In the genomic region with DNA sequence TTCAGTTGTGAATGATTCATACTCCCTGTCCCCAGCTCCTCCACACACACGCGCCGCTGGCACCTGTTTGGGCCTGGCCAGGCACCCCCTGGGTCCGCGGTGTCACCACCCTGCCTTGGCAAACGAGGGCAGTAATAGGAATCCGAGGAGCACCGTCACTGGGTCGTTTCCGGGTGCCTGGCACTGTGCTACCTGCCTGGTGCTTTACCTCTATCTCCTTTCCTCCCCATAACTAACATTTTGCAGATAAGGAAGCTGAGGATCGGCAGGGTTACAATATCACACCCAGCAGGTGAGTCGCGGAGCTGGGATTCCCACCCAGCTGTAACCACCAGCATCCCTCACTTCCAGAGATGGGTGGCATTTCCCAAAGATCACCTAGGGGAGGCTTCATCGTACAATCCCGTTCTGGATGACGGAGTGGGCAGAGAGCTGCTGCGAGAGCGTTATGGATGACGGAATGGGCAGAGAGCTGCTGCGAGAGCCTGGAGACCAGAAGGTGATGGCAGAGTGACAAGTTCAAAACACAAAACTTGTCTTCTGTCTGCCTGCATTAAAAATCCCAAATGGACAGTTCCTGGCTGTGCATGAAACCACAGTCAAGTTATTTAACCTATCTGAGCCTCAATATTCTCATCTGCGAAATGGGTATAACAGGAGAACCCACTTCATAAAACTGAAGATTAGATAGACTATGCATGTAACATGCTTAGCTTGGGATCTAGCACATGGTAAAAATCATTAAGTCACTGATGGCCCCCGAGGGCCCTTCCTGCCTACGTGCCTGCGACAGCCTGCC, we compare ENCODE assay signal across 8 cellular contexts. TPM values are rescaled to one million over a fixed set of nuclear protein-coding genes. Genes with fewer than 3 reads are reported as not detected.
DNase-seq lines count a peak whose midpoint lies in the region; ATAC-seq and TF ChIP-seq lines count a peak whose summit lies in the region.

No MANE protein-coding gene starts in this region.

- H3K4me3 ChIP-seq in heart right ventricle (peak overlapping the region; percentile 67 to 95 (median 84)), muscle layer of colon (ENCODE audit: low read depth in 1 of 2, low read length in 2 of 2) (peak overlapping the region; percentile 52 to 79), uterus (peak overlapping the region; percentile 55 to 95)

- DNase-seq in heart right ventricle (no peak), Right ventricle myocardium superior (no peak), caudate nucleus (lab: John Stamatoyannopoulos, UW) (peak in 4 of 61 donors; percentile 38 to 61 (median 48)), uterus (no peak), cerebellar cortex (ENCODE audit: low spot score) (no peak), NOMO-1 treated with dmso at 0.1 percent for 144 hours (lab: John Stamatoyannopoulos, UW; ENCODE audit: unreplicated experiment) (no peak)

- ATAC-seq in heart right ventricle (no peak), Right ventricle myocardium superior (ENCODE audit: poor library complexity) (no peak), HG02588 (IDR thresholded peaks at IDR 0.05; ENCODE audit: unreplicated experiment) (no peak)

- intact Hi-C loops in heart right ventricle (cut with DNase I) (loop anchor here in 8 of 10 donors (2.0 to 10.0 kb wide), 5 partner anchors 49 to 61 kb away; no protein-coding TSS in a partner anchor), Right ventricle myocardium superior (cut with DNase I) (no loop called here), uterus (cut with DNase I; ENCODE audit: low total_unique reads) (no loop called here)

- 42 to 46% methylated on average over 24 of the region's 24 CpGs for WGBS in heart right ventricle, 2 donors

- H3K4me1 ChIP-seq in heart right ventricle (peaks cover 3 to 19% (median 17%) of the 10 kb centered on the region in 9 donors), muscle layer of colon (ENCODE audit: insufficient read depth, low read length) (peaks cover 15% of the 10 kb centered on the region), uterus (peaks cover 0 to 5% of the 10 kb centered on the region in 2 donors)

- H3K27ac ChIP-seq in heart right ventricle: peak overlapping the region in 9 of 10 donors; percentile 87 to 97 (median 95)
- peak overlapping the region; percentile 48 for H3K27ac ChIP-seq in caudate nucleus (ENCODE audit: low read depth, low read length)
- H3K27ac ChIP-seq in muscle layer of colon (ENCODE audit: low read depth, low read length): peak overlapping the region; percentile 92
- H3K27ac ChIP-seq in uterus: peak overlapping the region; percentile 79 to 94

- peaks cover 0 to 70% (median 18%) of the 10 kb centered on the region in 7 donors for H3K27me3 ChIP-seq in heart right ventricle
- H3K27me3 ChIP-seq in muscle layer of colon (ENCODE audit: control insufficient read depth in 1 of 2, insufficient read depth in 2 of 2, low read length in 2 of 2): no peaks in the 10 kb centered on the region
- H3K27me3 ChIP-seq in uterus: no peaks in the 10 kb centered on the region

- peak overlapping the region; percentile 1 for H3K9ac ChIP-seq in muscle layer of colon (ENCODE audit: low read length)

- H3K9me3 ChIP-seq in heart right ventricle: no peaks in the 10 kb centered on the region
- H3K9me3 ChIP-seq in muscle layer of colon (ENCODE audit: low read length): no peaks in the 10 kb centered on the region
- no peaks in the 10 kb centered on the region for H3K9me3 ChIP-seq in uterus

- TF ChIP-seq CTCF in heart right ventricle (IDR thresholded peaks at IDR 0.05): no peak
- TF ChIP-seq CTCF in uterus (IDR thresholded peaks at IDR 0.05): no peak

- H3K36me3 ChIP-seq in heart right ventricle (no peaks in the 10 kb centered on the region), muscle layer of colon (ENCODE audit: insufficient read depth, low read length) (no peaks in the 10 kb centered on the region), uterus (no peaks in the 10 kb centered on the region)

- no peak for TF ChIP-seq POLR2A in uterus (IDR thresholded peaks at IDR 0.05)

RNA-seq across cellular contexts. Expression of gene HSPA12A, which starts 1.1 kb away (rescaled TPM):
- 10 to 100 TPM in 6 of 10 donors, 1 to 10 TPM in 4; 9.1 to 18.1 (median 10.7) TPM for total RNA-seq in heart right ventricle
- 1 to 10 TPM; 5.1 to 7.2 TPM for polyA plus RNA-seq in heart right ventricle
- total RNA-seq in Right ventricle myocardium superior: 15.9 TPM
- 10 to 100 TPM in 2 of 4 donors, 1 to 10 TPM in 2; 4.9 to 32.0 (median 16.0) TPM for total RNA-seq in uterus

Comparison
In these comparisons a context has a peak if more than half of its experiments do, and no peak if none do; other contexts are left out.
1. intact Hi-C loops: an anchor here in heart right ventricle (2.0 to 10.0 kb wide); none called in Right ventricle myocardium superior and uterus.